1 cellular context compared by ENCODE assay signal in the genomic region with DNA sequence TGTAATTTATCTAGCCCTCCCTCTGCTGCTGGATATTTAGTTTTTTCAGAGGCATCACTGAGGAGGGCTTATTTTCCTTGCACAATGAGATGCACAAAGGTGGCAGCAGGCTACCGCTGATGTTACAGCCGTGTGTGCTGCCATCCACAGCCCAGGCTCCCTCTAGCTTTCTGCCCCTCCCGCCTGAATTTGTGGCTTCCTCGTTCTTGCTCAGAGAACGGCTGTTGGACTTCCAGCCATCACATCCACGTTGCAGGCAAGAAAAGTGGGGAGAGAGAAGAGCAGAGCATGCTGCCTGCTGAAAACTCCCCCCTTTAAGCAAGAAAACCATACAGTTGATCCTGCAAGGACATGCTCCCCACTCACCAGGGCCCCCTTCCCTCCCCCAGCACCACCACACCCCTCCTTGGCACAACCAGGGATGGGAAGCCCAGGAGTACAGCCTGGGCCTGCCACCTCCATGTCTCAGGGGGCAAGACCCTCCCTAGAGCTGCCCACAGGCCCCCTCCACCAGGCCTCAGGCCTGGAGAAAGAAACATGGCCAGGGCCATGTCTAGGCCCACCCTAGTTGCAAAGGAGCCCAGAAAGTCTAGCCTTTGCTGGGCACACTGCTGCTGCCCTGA.
TF ChIP-seq lines count a peak whose summit lies in the region.

No MANE protein-coding gene starts in this region.

TF ChIP-seq in WTC11, 78 proteins besides CTCF, POLR2A, EP300 and RAD21 (continued from another document):
- TF ChIP-seq, protein P1, sequence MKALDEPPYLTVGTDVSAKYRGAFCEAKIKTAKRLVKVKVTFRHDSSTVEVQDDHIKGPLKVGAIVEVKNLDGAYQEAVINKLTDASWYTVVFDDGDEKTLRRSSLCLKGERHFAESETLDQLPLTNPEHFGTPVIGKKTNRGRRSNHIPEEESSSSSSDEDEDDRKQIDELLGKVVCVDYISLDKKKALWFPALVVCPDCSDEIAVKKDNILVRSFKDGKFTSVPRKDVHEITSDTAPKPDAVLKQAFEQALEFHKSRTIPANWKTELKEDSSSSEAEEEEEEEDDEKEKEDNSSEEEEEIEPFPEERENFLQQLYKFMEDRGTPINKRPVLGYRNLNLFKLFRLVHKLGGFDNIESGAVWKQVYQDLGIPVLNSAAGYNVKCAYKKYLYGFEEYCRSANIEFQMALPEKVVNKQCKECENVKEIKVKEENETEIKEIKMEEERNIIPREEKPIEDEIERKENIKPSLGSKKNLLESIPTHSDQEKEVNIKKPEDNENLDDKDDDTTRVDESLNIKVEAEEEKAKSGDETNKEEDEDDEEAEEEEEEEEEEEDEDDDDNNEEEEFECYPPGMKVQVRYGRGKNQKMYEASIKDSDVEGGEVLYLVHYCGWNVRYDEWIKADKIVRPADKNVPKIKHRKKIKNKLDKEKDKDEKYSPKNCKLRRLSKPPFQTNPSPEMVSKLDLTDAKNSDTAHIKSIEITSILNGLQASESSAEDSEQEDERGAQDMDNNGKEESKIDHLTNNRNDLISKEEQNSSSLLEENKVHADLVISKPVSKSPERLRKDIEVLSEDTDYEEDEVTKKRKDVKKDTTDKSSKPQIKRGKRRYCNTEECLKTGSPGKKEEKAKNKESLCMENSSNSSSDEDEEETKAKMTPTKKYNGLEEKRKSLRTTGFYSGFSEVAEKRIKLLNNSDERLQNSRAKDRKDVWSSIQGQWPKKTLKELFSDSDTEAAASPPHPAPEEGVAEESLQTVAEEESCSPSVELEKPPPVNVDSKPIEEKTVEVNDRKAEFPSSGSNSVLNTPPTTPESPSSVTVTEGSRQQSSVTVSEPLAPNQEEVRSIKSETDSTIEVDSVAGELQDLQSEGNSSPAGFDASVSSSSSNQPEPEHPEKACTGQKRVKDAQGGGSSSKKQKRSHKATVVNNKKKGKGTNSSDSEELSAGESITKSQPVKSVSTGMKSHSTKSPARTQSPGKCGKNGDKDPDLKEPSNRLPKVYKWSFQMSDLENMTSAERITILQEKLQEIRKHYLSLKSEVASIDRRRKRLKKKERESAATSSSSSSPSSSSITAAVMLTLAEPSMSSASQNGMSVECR (CRISPR knock-in tag; IDR thresholded peaks at IDR 0.05; ENCODE audit: borderline replicate concordance), result no peak
- no peak for TF ChIP-seq JAZF1 (CRISPR knock-in tag; IDR thresholded peaks at IDR 0.05)
